In genomic region chr2:85169581-85169980, GRCh38 we compare ENCODE assay signal across 20 cellular contexts. TPM values are rescaled to one million over a fixed set of nuclear protein-coding genes. Genes with fewer than 3 reads are reported as not detected.
DNase-seq lines count a peak whose midpoint lies in the region; ATAC-seq and TF ChIP-seq lines count a peak whose summit lies in the region.
"Had no signal": no experiment of that assay in that cellular context is flagged by ENCODE, and none has a peak within 500 bp of the region (broad histone marks: within the 10 kb centered on the region; RNA-seq: fewer than 3 reads in every experiment).

No MANE protein-coding gene starts in this region.

- H3K27ac ChIP-seq in osteoblast (ENCODE audit: low read depth, low read length) = no peak overlapping the region
- H3K27ac ChIP-seq in spleen = no peak overlapping the region
- H3K27ac ChIP-seq in SJCRH30 = no peak overlapping the region
- H3K27ac ChIP-seq: 22Rv1, BLaER1, C4-2B, GM23248 had no signal

- peak; percentile 13 for DNase-seq in activated effector memory CD4-positive, alpha-beta T cell treated with anti-CD3 and anti-CD28 coated beads, Interleukin-2, amount 50 U/mL, for 16 hours
- no peak for DNase-seq in activated effector memory CD4-positive, alpha-beta T cell treated with Interleukin-2 at 50 U/mL for 16 hours
- DNase-seq in osteoblast (ENCODE audit: insufficient read length, low spot score, missing footprints) (peak; percentile 59), spleen (peak; percentile 9), SJCRH30 (no peak), hypothalamus (lab: John Stamatoyannopoulos, UW) (no peak)
- DNase-seq: CD4-positive, CD25-positive, alpha-beta regulatory T cell; CD8-positive, alpha-beta T cell; DMS 273 treated with DMSO at 0.1 percent for 48 hours; DMS79; EL; GDM1; GM23248; H9 had no signal

- H3K4me2 ChIP-seq in osteoblast (ENCODE audit: insufficient read depth, low read length) = no peak overlapping the region
- H3K4me2 ChIP-seq: BLaER1 had no signal

- intact Hi-C loops in spleen (cut with DNase I; ENCODE audit: low total_unique reads) = no loop called here

- no peak for ATAC-seq in HG03342 (IDR thresholded peaks at IDR 0.05; ENCODE audit: unreplicated experiment)
- ATAC-seq: CD8-positive, alpha-beta T cell; GM12878; HCT116 had no signal

- H3K9me3 ChIP-seq in osteoblast (ENCODE audit: low read depth, low read length) (peaks cover 2% of the 10 kb centered on the region), spleen (peaks cover 0 to 17% (median 9%) of the 10 kb centered on the region in 8 donors), SJCRH30 (replicated peaks) (0 out of 2 replicates have a peak, but pooled peaks cover 2% of the 10 kb centered on the region)

- no peaks in the 10 kb centered on the region for H3K27me3 ChIP-seq in osteoblast (ENCODE audit: insufficient read depth, low read length)
- H3K27me3 ChIP-seq in spleen (replicated peaks in 1 of 7) = no peaks in the 10 kb centered on the region
- H3K27me3 ChIP-seq in SJCRH30 = no peaks in the 10 kb centered on the region
- H3K27me3 ChIP-seq: BLaER1 had no signal

- no peaks in the 10 kb centered on the region for H3K36me3 ChIP-seq in osteoblast (ENCODE audit: insufficient read depth, low read length)
- no peaks in the 10 kb centered on the region for H3K36me3 ChIP-seq in spleen
- peaks cover 8% of the 10 kb centered on the region; the same call in 1 of the 2 replicates for H3K36me3 ChIP-seq in SJCRH30
- H3K36me3 ChIP-seq: BLaER1 had no signal

- no peak overlapping the region for H2AFZ ChIP-seq in osteoblast (ENCODE audit: low read length)
- H2AFZ ChIP-seq: GM23248 had no signal

- H3K4me1 ChIP-seq in osteoblast (ENCODE audit: insufficient read depth, low read length) (no peaks in the 10 kb centered on the region), spleen (no peaks in the 10 kb centered on the region), SJCRH30 (peaks cover 10% of the 10 kb centered on the region)
- H3K4me1 ChIP-seq: BLaER1 had no signal

- 82 to 98% (median 83%) methylated on average over 3 of the region's 3 CpGs for WGBS in spleen, 5 donors

- H3K4me3 ChIP-seq in osteoblast (ENCODE audit: insufficient read depth, low read length) = no peak overlapping the region
- H3K4me3 ChIP-seq in spleen = no peak overlapping the region
- no peak overlapping the region for H3K4me3 ChIP-seq in SJCRH30
- H3K4me3 ChIP-seq: BLaER1, GM12878, GM23248 had no signal

- peaks cover 56% of the 10 kb centered on the region for H3K79me2 ChIP-seq in osteoblast (ENCODE audit: insufficient read depth, low read length)

- no peak for TF ChIP-seq POLR2A in spleen (IDR thresholded peaks at IDR 0.05)

- no peak for TF ChIP-seq CTCF in osteoblast (IDR thresholded peaks at IDR 0.05; ENCODE audit: extremely low read depth, low read depth, low read length)
- TF ChIP-seq CTCF in spleen (IDR thresholded peaks at IDR 0.05 in 8 of 11, conservative IDR thresholded peaks at IDR 0.05 in 3 of 11) = no peak

- H4K20me1 ChIP-seq in osteoblast (ENCODE audit: insufficient read depth, low read length) = peaks cover 17% of the 10 kb centered on the region
- H4K20me1 ChIP-seq: BLaER1 had no signal

RNA-seq across cellular contexts. Expression of gene TCF7L1, which starts 36.4 kb away (rescaled TPM):
- total RNA-seq in osteoblast (2.5 and 2.7 TPM in 2 replicates), spleen (10 to 100 TPM in 3 of 7 donors, 1 to 10 TPM in 4; 3.3 to 15.8 (median 9.8) TPM)
- polyA plus RNA-seq in spleen = 1 to 10 TPM; 2.0 to 5.2 (median 2.4) TPM
- total RNA-seq in SJCRH30 (2014; rRNA removed; shearing (Covaris generic)) = 8.5 and 9.2 TPM in 2 replicates
- total RNA-seq: CD4-positive, CD25-positive, alpha-beta regulatory T cell; CD8-positive, alpha-beta T cell had no signal

Comparison
In these comparisons a context has a peak if more than half of its experiments do, and no peak if none do; other contexts are left out.
1. DNase-seq: peak in activated effector memory CD4-positive, alpha-beta T cell treated with anti-CD3 and anti-CD28 coated beads, Interleukin-2, amount 50 U/mL, for 16 hours (single experiment), osteoblast (single experiment) and spleen (single experiment); none in activated effector memory CD4-positive, alpha-beta T cell treated with Interleukin-2 at 50 U/mL for 16 hours (single experiment), SJCRH30 (0 of 2) and hypothalamus (0 of 51).